8 cellular contexts compared by ENCODE assay signal in genomic region chr17:2395258-2396170, GRCh38. TPM values are rescaled to one million over a fixed set of nuclear protein-coding genes. Genes with fewer than 3 reads are reported as not detected.
DNase-seq lines count a peak whose midpoint lies in the region; ATAC-seq and TF ChIP-seq lines count a peak whose summit lies in the region.

No MANE protein-coding gene starts in this region.

- no CpG with 5 or more reads among the region's 28 CpGs for WGBS in neuronal stem cell (ENCODE audit: extremely low coverage in 2 of 2, insufficient read length in 2 of 2, insufficient replicate concordance in 1 of 2), 2 donors

- H3K9ac ChIP-seq in neuronal stem cell (ENCODE audit: low read depth, low read length, poor library complexity): peak overlapping the region; percentile 86

- peak overlapping the region; percentile 69 for H3K27ac ChIP-seq in Panc1 (ENCODE audit: low read length)
- no peak overlapping the region for H3K27ac ChIP-seq in neuronal stem cell (replicated peaks; ENCODE audit: low read length)

- peak overlapping the region; percentile 80 for H2BK12ac ChIP-seq in neuronal stem cell (ENCODE audit: low read length)

- peak overlapping the region in 1 of 2 experiments; percentile 37; a peak in 2 of 4 replicates for H3K4me3 ChIP-seq in Panc1 (ENCODE audit: low read depth in 2 of 2, low read length in 2 of 2)
- H3K4me3 ChIP-seq in epithelial cell of proximal tubule (ENCODE audit: low read depth, low read length): no peak overlapping the region
- H3K4me3 ChIP-seq in neuronal stem cell (ENCODE audit: low read length in 2 of 2): peak overlapping the region in 1 of 2 donors; percentile 45

- H3K14ac ChIP-seq in neuronal stem cell (ENCODE audit: low read length): no peak overlapping the region

- H2AFZ ChIP-seq in neuronal stem cell (ENCODE audit: low read length): no peak overlapping the region

- peak overlapping the region; percentile 68 for H2BK5ac ChIP-seq in neuronal stem cell (ENCODE audit: low read length)

- H4K91ac ChIP-seq in neuronal stem cell (ENCODE audit: low read depth, low read length, poor library complexity): no peak overlapping the region

- no peaks in the 10 kb centered on the region for H3K27me3 ChIP-seq in Panc1 (ENCODE audit: control insufficient read depth, insufficient read depth, low read length)
- H3K27me3 ChIP-seq in neuronal stem cell (ENCODE audit: control insufficient read depth in 3 of 3, insufficient read depth in 3 of 3, low read depth in 1 of 3, low read length in 3 of 3): no peaks in the 10 kb centered on the region

- H3K23ac ChIP-seq in neuronal stem cell (ENCODE audit: low read depth, low read length, poor library complexity): peak overlapping the region; percentile 76

- H4K8ac ChIP-seq in neuronal stem cell (ENCODE audit: low read depth, low read length): no peak overlapping the region

- H3K9me3 ChIP-seq in Panc1 (ENCODE audit: control insufficient read depth, insufficient read depth, low read depth, low read length) (no peaks in the 10 kb centered on the region), neuronal stem cell (replicated peaks in 1 of 2; ENCODE audit: control insufficient read depth in 2 of 2, insufficient read depth in 1 of 2, low read depth in 1 of 2, low read length in 2 of 2) (no peaks in the 10 kb centered on the region)

- BruUV-seq in Panc1 (replicated peaks; lab: Mats Ljungman, UMichigan): no TSS peak

- in situ Hi-C loops in Panc1 (cut with HindIII; ENCODE audit: low pct_unique_long_range_greater_than_20kb, low sequenced_read_pairs): no loop called here

- POLR2A ChIA-PET in Panc1 (lab: Charles Lee): no interaction called here

- intact Hi-C loops in Panc1 (cut with micrococcal nuclease; ENCODE audit: unreplicated experiment): no loop called here

- peak overlapping the region; percentile 22 for H2BK120ac ChIP-seq in neuronal stem cell (ENCODE audit: low read depth, low read length)

- DNase-seq in EH (ENCODE audit: low read depth) (peak; percentile 62), Panc1 (ENCODE audit: low read depth, low spot score) (no peak), epithelial cell of proximal tubule (ENCODE audit: low read depth) (no peak), neuronal stem cell (ENCODE audit: low spot score) (no peak), NCI-H510A treated with DMSO at 0.1 percent for 48 hours (lab: John Stamatoyannopoulos, UW) (no peak)

- CTCF ChIA-PET in Panc1 (lab: Charles Lee): interaction anchor here (1.1 to 1.3 kb wide), 2 partner anchors 13 to 21 kb away, joined by 3 to 4 read pairs; no protein-coding TSS in a partner anchor

- no peak overlapping the region for H3K4me2 ChIP-seq in neuronal stem cell (ENCODE audit: insufficient read depth, low read length, poor library complexity, severe bottlenecking)

- no peaks in the 10 kb centered on the region for H3K36me3 ChIP-seq in Panc1 (ENCODE audit: control insufficient read depth, insufficient read depth, low read length)
- peaks cover 0 to 12% of the 10 kb centered on the region in 2 donors for H3K36me3 ChIP-seq in neuronal stem cell (replicated peaks in 1 of 2; ENCODE audit: control insufficient read depth in 2 of 2, insufficient read depth in 2 of 2, low read length in 2 of 2)

- H3K79me1 ChIP-seq in neuronal stem cell (ENCODE audit: low read depth, low read length): peaks cover 22% of the 10 kb centered on the region

- H3K4me1 ChIP-seq in Panc1 (ENCODE audit: control insufficient read depth, insufficient read depth, low read length): peaks cover 43% of the 10 kb centered on the region
- H3K4me1 ChIP-seq in neuronal stem cell (ENCODE audit: control insufficient read depth in 2 of 2, insufficient read depth in 1 of 2, low read depth in 1 of 2, low read length in 2 of 2): peaks cover 41 to 71% of the 10 kb centered on the region in 2 donors

- no peak overlapping the region for H3K4ac ChIP-seq in neuronal stem cell (ENCODE audit: low read length)

- peak overlapping the region; percentile 95 for H2BK15ac ChIP-seq in neuronal stem cell (ENCODE audit: low read length)

- TF ChIP-seq POLR2A in GM18505 (IDR thresholded peaks at IDR 0.05; ENCODE audit: borderline replicate concordance, extremely low read depth, insufficient read depth, insufficient read length): no peak

- TF ChIP-seq CTCF in Panc1 (IDR thresholded peaks at IDR 0.05) (no peak; the same call in 1 of the 2 replicates), epithelial cell of proximal tubule (conservative IDR thresholded peaks at IDR 0.05; ENCODE audit: low read depth, low read length) (peak; percentile 29)

- ATAC-seq in Panc1: 0 out of 2 replicates have a peak, but pooled peaks have one; percentile 10
- no peak for ATAC-seq in GM21447 (IDR thresholded peaks at IDR 0.05; ENCODE audit: unreplicated experiment)
- ATAC-seq in activated CD4-positive, CD25-positive, alpha-beta regulatory T cell treated with anti-CD3 and anti-CD28 coated beads, Interleukin-2, amount 50 U/mL, for 24 hours: no peak
- ATAC-seq in GM18505 (IDR thresholded peaks at IDR 0.05; ENCODE audit: unreplicated experiment): no peak

- H2AK5ac ChIP-seq in neuronal stem cell (ENCODE audit: low read depth, low read length): peak overlapping the region; percentile 82

- peak overlapping the region; percentile 96 for H3K18ac ChIP-seq in neuronal stem cell (ENCODE audit: low read length)

RNA-seq across cellular contexts. Expression of gene MNT, which starts 5.3 kb away (rescaled TPM):
- 31.8 TPM for total RNA-seq in Panc1 (2021; ENCODE audit: unreplicated experiment)
- polyA plus RNA-seq in Panc1 (2012; ENCODE audit: insufficient read length): 38.4 TPM
- total RNA-seq in epithelial cell of proximal tubule: 3.5 and 9.0 TPM in 2 replicates
- polyA plus RNA-seq in neuronal stem cell (2013, experiment 1 of 2): 14.3 TPM
- polyA plus RNA-seq in neuronal stem cell (2013, experiment 2 of 2): 15.1 TPM

RNA-seq across cellular contexts. Expression of gene SGSM2, which starts 58.2 kb away (rescaled TPM):
- total RNA-seq in Panc1 (2021; ENCODE audit: unreplicated experiment) (49.0 TPM), epithelial cell of proximal tubule (27.6 and 28.2 TPM in 2 replicates)
- 52.3 TPM for polyA plus RNA-seq in Panc1 (2012; ENCODE audit: insufficient read length)
- 69.6 TPM for polyA plus RNA-seq in neuronal stem cell (2013, experiment 1 of 2)
- polyA plus RNA-seq in neuronal stem cell (2013, experiment 2 of 2): 67.4 TPM

RNA-seq across cellular contexts. Expression of gene TSR1, which starts 59.3 kb away (rescaled TPM):
- 44.7 TPM for total RNA-seq in Panc1 (2021; ENCODE audit: unreplicated experiment)
- polyA plus RNA-seq in Panc1 (2012; ENCODE audit: insufficient read length): 69.7 TPM
- total RNA-seq in epithelial cell of proximal tubule: 54.8 and 85.1 TPM in 2 replicates
- polyA plus RNA-seq in neuronal stem cell (2013, experiment 1 of 2): 13.1 TPM
- 13.0 TPM for polyA plus RNA-seq in neuronal stem cell (2013, experiment 2 of 2)
